Comparison of ENCODE assay signal across 13 cellular contexts in the genomic region with DNA sequence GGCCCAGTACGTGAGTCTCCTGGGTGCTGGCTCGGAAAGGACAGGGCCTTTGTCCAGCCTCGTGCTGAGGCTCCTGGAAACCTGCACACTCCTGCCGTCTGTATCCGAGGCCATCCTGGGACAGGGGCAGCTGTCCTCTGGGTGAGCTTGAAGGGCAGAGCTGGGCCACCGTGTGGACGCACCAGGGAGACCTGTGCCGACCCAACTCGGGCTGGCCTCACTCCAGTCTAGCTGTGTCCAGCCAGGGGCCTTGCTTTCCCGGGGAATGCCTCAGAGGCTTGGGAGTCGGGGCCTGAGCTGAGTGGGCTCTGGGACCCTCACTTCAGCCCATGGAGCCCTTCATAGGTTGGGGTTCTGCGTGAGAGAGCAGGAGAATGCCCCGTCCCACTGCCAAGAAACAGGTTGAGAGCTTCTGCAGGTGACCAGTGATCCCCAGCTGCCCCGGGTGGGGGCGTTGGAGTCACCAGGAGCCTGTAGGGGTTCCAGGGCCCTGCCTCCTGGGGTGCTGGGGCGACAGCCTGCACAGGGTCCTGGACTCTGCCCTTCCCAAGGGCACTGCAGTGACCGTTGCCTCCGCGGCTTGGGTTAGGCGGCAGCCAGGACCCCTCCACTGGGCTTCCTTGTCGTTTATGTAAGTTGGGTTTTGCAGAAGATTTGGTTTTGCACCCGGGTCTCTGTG.
DNase-seq lines count a peak whose midpoint lies in the region; ATAC-seq lines count a peak whose summit lies in the region.
"Had no signal": no experiment of that assay in that cellular context is flagged by ENCODE, and none has a peak within 500 bp of the region (broad histone marks: within the 10 kb centered on the region; RNA-seq: fewer than 3 reads in every experiment).

No MANE protein-coding gene starts in this region.

- 83% methylated on average over 22 of the region's 22 CpGs for WGBS in right cardiac atrium
- WGBS in trophoblast cell (ENCODE audit: extremely low coverage, insufficient coverage, insufficient read length), result no CpG with 5 or more reads among the region's 22 CpGs

- peaks cover 0 to 1% of the 10 kb centered on the region in 2 donors for H3K27me3 Mint-ChIP-seq in CD4-positive, alpha-beta memory T cell
- H3K27me3 Mint-ChIP-seq: B cell had no signal

- DNase-seq in right cardiac atrium (peak in 2 of 3 donors; percentile 45 to 53), cardiac septum (ENCODE audit: low spot score) (no peak), adipocyte (ENCODE audit: low read depth) (no peak), trophoblast cell (no peak), NAMALWA (ENCODE audit: low spot score) (no peak)
- DNase-seq in CD4-positive, alpha-beta memory T cell, result no peak
- DNase-seq: CD8-positive, alpha-beta memory T cell; COR-L47; GM23248; HCEC 1CT had no signal

- no peak overlapping the region for H3K4me3 Mint-ChIP-seq in CD4-positive, alpha-beta memory T cell
- H3K4me3 Mint-ChIP-seq: B cell; CD8-positive, alpha-beta memory T cell had no signal

- H3K9me3 Mint-ChIP-seq in CD4-positive, alpha-beta memory T cell, result peaks cover 0 to 2% (median 0%) of the 10 kb centered on the region in 8 donors
- H3K9me3 Mint-ChIP-seq: CD8-positive, alpha-beta memory T cell had no signal

- no peaks in the 10 kb centered on the region for H3K9me3 ChIP-seq in right cardiac atrium (ENCODE audit: control insufficient read depth, low read length)
- H3K9me3 ChIP-seq in adipocyte (ENCODE audit: control insufficient read depth, low read length), result no peaks in the 10 kb centered on the region
- H3K9me3 ChIP-seq in trophoblast cell (ENCODE audit: insufficient read depth, low read depth, low read length), result peaks cover 3% of the 10 kb centered on the region
- no peaks in the 10 kb centered on the region for H3K9me3 ChIP-seq in CD4-positive, alpha-beta memory T cell (ENCODE audit: control insufficient read depth in 1 of 2, low read length in 2 of 2)
- H3K9me3 ChIP-seq: BLaER1 treated with 17β-estradiol and CSF1 and Interleukin-3, amounts not matched to agents 10 nM and 100 nM had no signal

- no peak overlapping the region for H3K23ac ChIP-seq in trophoblast cell (ENCODE audit: low read length)

- H3K36me3 ChIP-seq in adipocyte (ENCODE audit: control insufficient read depth, insufficient read depth, low read length, severe bottlenecking) (peaks cover 70% of the 10 kb centered on the region), trophoblast cell (ENCODE audit: control insufficient read depth in 1 of 2, insufficient read depth in 2 of 2, low read length in 2 of 2) (peaks cover 77 to 80% of the 10 kb centered on the region in 2 experiments)
- H3K36me3 ChIP-seq in CD4-positive, alpha-beta memory T cell (ENCODE audit: insufficient read depth, low read length), result no peaks in the 10 kb centered on the region

- H3K79me1 ChIP-seq in trophoblast cell (ENCODE audit: low read length), result no peaks in the 10 kb centered on the region

- no peaks in the 10 kb centered on the region for H3K36me3 Mint-ChIP-seq in CD4-positive, alpha-beta memory T cell
- H3K36me3 Mint-ChIP-seq: CD8-positive, alpha-beta memory T cell had no signal

- H2BK120ac ChIP-seq in trophoblast cell (ENCODE audit: insufficient read depth, low read length, poor library complexity), result no peak overlapping the region

- no peak overlapping the region for H2AFZ ChIP-seq in trophoblast cell (ENCODE audit: insufficient read depth, low read length, poor library complexity)
- H2AFZ ChIP-seq: GM23248 had no signal

- H3K4ac ChIP-seq in trophoblast cell (ENCODE audit: low read depth, low read length), result peak overlapping the region; percentile 3

- H3K79me2 ChIP-seq in trophoblast cell (ENCODE audit: control insufficient read depth, insufficient read depth, low read length, poor library complexity), result peaks cover under 1% of the 10 kb centered on the region

- POLR2A ChIA-PET in CD4-positive, alpha-beta memory T cell (lab: Charles Lee; ENCODE audit: partially characterized antibody), result no interaction called here

- H4K91ac ChIP-seq in trophoblast cell (ENCODE audit: low read depth, low read length), result no peak overlapping the region

- no peak overlapping the region for H2AK5ac ChIP-seq in trophoblast cell (ENCODE audit: low read length)

- H3K14ac ChIP-seq in trophoblast cell (ENCODE audit: low read length), result no peak overlapping the region

- H3K27ac Mint-ChIP-seq in CD4-positive, alpha-beta memory T cell, result no peak overlapping the region
- H3K27ac Mint-ChIP-seq: B cell; CD8-positive, alpha-beta memory T cell had no signal

- CTCF ChIA-PET in CD4-positive, alpha-beta memory T cell (lab: Charles Lee; ENCODE audit: partially characterized antibody), result no interaction called here

- H3K4me1 ChIP-seq in right cardiac atrium (ENCODE audit: control insufficient read depth, insufficient read depth, low read length) (peaks cover under 1% of the 10 kb centered on the region), adipocyte (ENCODE audit: control insufficient read depth, insufficient read depth, low read length) (peaks cover 8% of the 10 kb centered on the region), trophoblast cell (ENCODE audit: control insufficient read depth in 1 of 2, insufficient read depth in 2 of 2, low read length in 2 of 2) (peaks cover 3 to 8% of the 10 kb centered on the region in 2 experiments)
- no peaks in the 10 kb centered on the region for H3K4me1 ChIP-seq in CD4-positive, alpha-beta memory T cell (ENCODE audit: insufficient read depth, low read length)

- intact Hi-C loops in right cardiac atrium (cut with DNase I) (loop anchor here in 1 of 4 donors (5.0 kb wide), 1 partner anchor 276 kb away; no protein-coding TSS in a partner anchor), cardiac septum (cut with DNase I) (no loop called here)
- intact Hi-C loops in CD4-positive, alpha-beta memory T cell (cut with micrococcal nuclease), result no loop called here

- no peak overlapping the region for H2BK12ac ChIP-seq in trophoblast cell (ENCODE audit: low read length)

- H3K4me3 ChIP-seq in right cardiac atrium (ENCODE audit: low read length), result no peak overlapping the region
- no peak overlapping the region for H3K4me3 ChIP-seq in adipocyte (ENCODE audit: low read length)
- no peak overlapping the region for H3K4me3 ChIP-seq in trophoblast cell (ENCODE audit: low read depth, low read length)
- H3K4me3 ChIP-seq in CD4-positive, alpha-beta memory T cell (ENCODE audit: low read length in 2 of 2), result no peak overlapping the region
- H3K4me3 ChIP-seq: BLaER1 treated with 17β-estradiol and CSF1 and Interleukin-3, amounts not matched to agents 10 nM and 100 nM; GM23248 had no signal

- H3K27me3 ChIP-seq in right cardiac atrium (ENCODE audit: control insufficient read depth, insufficient read depth) (no peaks in the 10 kb centered on the region), adipocyte (replicated peaks; ENCODE audit: control insufficient read depth, insufficient read depth, low read length) (no peaks in the 10 kb centered on the region), trophoblast cell (ENCODE audit: insufficient read depth, low read length) (no peaks in the 10 kb centered on the region)
- no peaks in the 10 kb centered on the region for H3K27me3 ChIP-seq in CD4-positive, alpha-beta memory T cell (ENCODE audit: insufficient read depth, low read length)

- H3K18ac ChIP-seq in trophoblast cell (ENCODE audit: low read length), result peak overlapping the region; percentile 42

- H3K27ac ChIP-seq in right cardiac atrium (ENCODE audit: low read length), result no peak overlapping the region
- no peak overlapping the region for H3K27ac ChIP-seq in trophoblast cell (ENCODE audit: low read depth, low read length)
- H3K27ac ChIP-seq in CD4-positive, alpha-beta memory T cell (ENCODE audit: low read depth, low read length), result no peak overlapping the region
- H3K27ac ChIP-seq: BLaER1 treated with 17β-estradiol and CSF1 and Interleukin-3, amounts not matched to agents 10 nM and 100 nM; GM23248 had no signal

- no peak overlapping the region for H3K4me2 ChIP-seq in trophoblast cell (ENCODE audit: low read length)

- H4K12ac ChIP-seq in trophoblast cell (ENCODE audit: low read depth, low read length), result no peak overlapping the region

- no peak overlapping the region for H4K8ac ChIP-seq in trophoblast cell (ENCODE audit: low read depth, low read length)

- H3K9ac ChIP-seq in adipocyte (ENCODE audit: low read length), result peak overlapping the region; percentile 22
- H3K9ac ChIP-seq in trophoblast cell (ENCODE audit: low read length), result no peak overlapping the region
- H3K9ac ChIP-seq: GM23248 had no signal

- H3K4me1 Mint-ChIP-seq in CD4-positive, alpha-beta memory T cell, result no peaks in the 10 kb centered on the region
- H3K4me1 Mint-ChIP-seq: B cell; CD8-positive, alpha-beta memory T cell had no signal

- H2BK5ac ChIP-seq in trophoblast cell (ENCODE audit: low read depth, low read length, poor library complexity), result no peak overlapping the region

- ATAC-seq in right cardiac atrium, result no peak
- ATAC-seq in activated CD4-positive, CD25-positive, alpha-beta regulatory T cell treated with anti-CD3 and anti-CD28 coated beads, Interleukin-2, amount 50 U/mL, for 24 hours, result no peak

Comparison
In these comparisons a context has a peak if more than half of its experiments do, and no peak if none do; other contexts are left out.
1. DNase-seq: peak in right cardiac atrium (2 of 3); none in cardiac septum (single experiment), adipocyte (single experiment), trophoblast cell (0 of 2), CD4-positive, alpha-beta memory T cell (0 of 5) and NAMALWA (single experiment).